Comparison of ENCODE assay signal across 30 cellular contexts in the genomic region with DNA sequence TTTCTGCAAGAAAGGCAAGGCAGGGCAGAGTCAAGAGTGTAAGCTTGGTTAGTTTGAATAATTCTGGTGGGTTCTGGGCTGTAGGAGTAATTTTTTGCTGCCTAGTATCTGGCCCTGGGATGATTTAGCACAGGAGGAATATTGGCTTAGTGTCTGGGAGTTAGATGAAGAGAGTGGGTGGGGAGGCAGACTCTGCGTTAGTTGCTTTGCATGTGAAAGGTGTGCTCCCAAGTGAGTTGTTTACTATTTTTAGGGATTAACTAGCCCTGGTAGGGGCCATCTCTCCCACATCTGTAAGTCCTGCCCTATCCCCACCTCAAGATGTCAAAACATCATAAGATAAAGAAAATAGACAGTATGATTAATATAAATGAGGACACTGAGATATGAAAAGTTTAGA.
"Had no signal": no experiment of that assay in that cellular context is flagged by ENCODE, and none has a peak within 500 bp of the region (broad histone marks: within the 10 kb centered on the region; RNA-seq: fewer than 3 reads in every experiment).

No MANE protein-coding gene starts in this region.

- H3K4me3 ChIP-seq: adrenal gland had no signal

- DNase-seq: activated CD4-positive, alpha-beta memory T cell treated with anti-CD3 and anti-CD28 coated beads for 36 hours; activated CD4-positive, alpha-beta T cell treated with anti-CD3 and anti-CD28 coated beads for 4 hours; activated CD4-positive, alpha-beta T cell treated with anti-CD3 and anti-CD28 coated beads, Interleukin-2, amount 50 U/mL, for 1 hour; activated CD8-positive, alpha-beta memory T cell treated with anti-CD3 and anti-CD28 coated beads, Interleukin-2, amount 50 U/mL, for 4 hours; activated gamma-delta T cell treated with Interleukin-2 at 50 U/mL for 16 hours; activated naive CD4-positive, alpha-beta T cell treated with anti-CD3 and anti-CD28 coated beads for 36 hours; activated T-cell treated with anti-CD3 and anti-CD28 coated beads for 4 hours; activated T-cell treated with anti-CD3 and anti-CD28 coated beads, Interleukin-2, amount 50 U/mL, for 4 hours; brain microvascular endothelial cell; central memory CD4-positive, alpha-beta T cell; NCI-H1092 treated with DMSO at 0.1 percent for 48 hours; NCI-H1417; NCI-H146; NCI-H187; NCI-H2029 treated with DMSO at 0.1 percent for 48 hours; NCI-H2107; NCI-H2171; NCI-H510A; NCI-H526; NCI-H748 treated with DMSO at 0.1 percent for 48 hours; NK-92 treated with Interleukin-12 subunit alpha and Interleukin-12 subunit beta, amount 100 ng/mL, for 24 hours; OCI-M1; Right ventricle myocardium superior; SW 1271; T-helper 1 cell; T-helper 2 cell; T1000 had no signal

- H3K9me3 ChIP-seq: adrenal gland had no signal

- ATAC-seq: activated CD4-positive, CD25-positive, alpha-beta regulatory T cell treated with anti-CD3 and anti-CD28 coated beads, Interleukin-2, amount 50 U/mL, for 24 hours; activated naive CD4-positive, alpha-beta T cell treated with anti-CD3 and anti-CD28 coated beads, Interleukin-2, amount 50 U/mL, for 72 hours; activated T-cell treated with anti-CD3 and anti-CD28 coated beads, Interleukin-2, amount 50 U/mL, for 4 hours had no signal

- H3K27me3 ChIP-seq: adrenal gland, brain microvascular endothelial cell had no signal

- H3K36me3 ChIP-seq: adrenal gland, brain microvascular endothelial cell had no signal

- H3K27ac ChIP-seq: adrenal gland, brain microvascular endothelial cell had no signal
